In genomic region chr19:39362682-39363657, GRCh38 we compare ENCODE assay signal across 9 cellular contexts. TPM values are rescaled to one million over a fixed set of nuclear protein-coding genes. Genes with fewer than 3 reads are reported as not detected.
DNase-seq lines count a peak whose midpoint lies in the region; ATAC-seq, FAIRE-seq and TF ChIP-seq lines count a peak whose summit lies in the region.
"Had no signal": no experiment of that assay in that cellular context is flagged by ENCODE, and none has a peak within 500 bp of the region (broad histone marks: within the 10 kb centered on the region; RNA-seq: fewer than 3 reads in every experiment).

No MANE protein-coding gene starts in this region.

- H3F3A ChIP-seq in neural progenitor cell (ENCODE audit: low read depth) = no peaks in the 10 kb centered on the region

- FAIRE-seq in A549 (lab: Jason Lieb, UNC) = no peak

- H3K36me3 ChIP-seq in neural progenitor cell = peaks cover 4% of the 10 kb centered on the region

- peaks cover 7% of the 10 kb centered on the region for H3K4me1 Mint-ChIP-seq in T-helper 17 cell
- no peaks in the 10 kb centered on the region for H3K4me1 Mint-ChIP-seq in neural progenitor cell

- H3K4me3 Mint-ChIP-seq in T-helper 17 cell (no peak overlapping the region), neural progenitor cell (no peak overlapping the region)
- H3K4me3 Mint-ChIP-seq: stimulated activated naive CD8-positive, alpha-beta T cell treated with anti-CD3 and anti-CD28 coated beads, Interleukin-15, Interleukin-2, amounts not matched to agents 100 ng/mL and 50 ng/mL, for 24 hours had no signal

- no peaks in the 10 kb centered on the region for H3K9me3 Mint-ChIP-seq in neural progenitor cell
- H3K9me3 Mint-ChIP-seq: stimulated activated naive CD8-positive, alpha-beta T cell treated with anti-CD3 and anti-CD28 coated beads, Interleukin-15, Interleukin-2, amounts not matched to agents 100 ng/mL and 50 ng/mL, for 24 hours had no signal

- peaks cover 29% of the 10 kb centered on the region for H4K20me1 ChIP-seq in neural progenitor cell (ENCODE audit: low read depth)

- no peak overlapping the region for H3K27ac ChIP-seq in A549
- no peak overlapping the region for H3K27ac ChIP-seq in neural progenitor cell

- CTCF ChIA-PET in A549 (lab: Yijun Ruan, JAX) = interaction anchor here (0.6 to 4.2 kb wide), 15 partner anchors 10 to 344 kb away, joined by 3 to 19 read pairs (median 7); partner anchors contain the start of genes PLEKHG2 and SAMD4B

- peak overlapping the region; percentile 47 for H3K27ac Mint-ChIP-seq in T-helper 17 cell
- no peak overlapping the region for H3K27ac Mint-ChIP-seq in neural progenitor cell
- H3K27ac Mint-ChIP-seq: stimulated activated naive CD8-positive, alpha-beta T cell treated with anti-CD3 and anti-CD28 coated beads, Interleukin-15, Interleukin-2, amounts not matched to agents 100 ng/mL and 50 ng/mL, for 24 hours had no signal

- no peak overlapping the region for H3K9ac ChIP-seq in neural progenitor cell

- H3K27me3 Mint-ChIP-seq in T-helper 17 cell (no peaks in the 10 kb centered on the region), neural progenitor cell (ENCODE audit: insufficient read depth, low read depth) (peaks cover 4% of the 10 kb centered on the region)
- H3K27me3 Mint-ChIP-seq: stimulated activated naive CD8-positive, alpha-beta T cell treated with anti-CD3 and anti-CD28 coated beads, Interleukin-15, Interleukin-2, amounts not matched to agents 100 ng/mL and 50 ng/mL, for 24 hours had no signal

- WGBS in A549 (ENCODE audit: missing lambda C conversion rate) = 68% methylated on average over 6 of the region's 6 CpGs

- no peaks in the 10 kb centered on the region for H3K9me3 ChIP-seq in A549
- no peaks in the 10 kb centered on the region for H3K9me3 ChIP-seq in T-helper 17 cell (ENCODE audit: control insufficient read depth, low read length, poor library complexity, severe bottlenecking)
- no peaks in the 10 kb centered on the region for H3K9me3 ChIP-seq in neural progenitor cell (ENCODE audit: low read depth)

- no peak for TF ChIP-seq CTCF in A549 (IDR thresholded peaks at IDR 0.05)
- no peak for TF ChIP-seq CTCF in neural progenitor cell (IDR thresholded peaks at IDR 0.05)

- TF ChIP-seq POLR2A in A549 (IDR thresholded peaks at IDR 0.05; ENCODE audit: low read length) = no peak

- TF ChIP-seq RAD21 in A549 (conservative IDR thresholded peaks at IDR 0.05 in 1 of 2, IDR thresholded peaks at IDR 0.05 in 1 of 2) = no peak

- DNase-seq in A549 (ENCODE audit: low read depth in 1 of 2, low spot score in 1 of 2) (no peak), T-helper 17 cell (no peak), kidney glomerular epithelial cell (lab: John Stamatoyannopoulos, UW) (peak; percentile 51), neural progenitor cell (ENCODE audit: low spot score) (no peak), NCI-H2081 treated with DMSO at 0.1 percent for 48 hours (lab: John Stamatoyannopoulos, UW) (no peak)
- DNase-seq in activated CD4-positive, CD25-positive, alpha-beta regulatory T cell (lab: John Stamatoyannopoulos, UW) = no peak
- DNase-seq: left cardiac atrium, NCI-H1048 had no signal

- no peak overlapping the region for H3K4me3 ChIP-seq in A549
- H3K4me3 ChIP-seq in neural progenitor cell = no peak overlapping the region

- TF ChIP-seq EP300 in A549 (IDR thresholded peaks at IDR 0.05) = no peak

- no peaks in the 10 kb centered on the region for H3K4me1 ChIP-seq in A549
- no peaks in the 10 kb centered on the region for H3K4me1 ChIP-seq in neural progenitor cell

- ATAC-seq in A549 = peak; percentile 3 to 10; a peak in 2 of 6 replicates
- peak; percentile 28 for ATAC-seq in T-helper 17 cell

- H3K36me3 Mint-ChIP-seq in T-helper 17 cell (ENCODE audit: low read depth) (no peaks in the 10 kb centered on the region), neural progenitor cell (peaks cover 17% of the 10 kb centered on the region)

- H3K27me3 ChIP-seq in neural progenitor cell = no peaks in the 10 kb centered on the region

- POLR2A ChIA-PET in A549 (lab: Yijun Ruan, JAX) = interaction anchor here (0.5 to 2.1 kb wide), 4 partner anchors 28 to 374 kb away, joined by 3 to 9 read pairs (median 6); partner anchors contain the start of genes MED29, PAF1 and ZFP36

- no peaks in the 10 kb centered on the region for H3K79me2 ChIP-seq in neural progenitor cell (ENCODE audit: low read depth)

- no peak overlapping the region for H3K4me2 ChIP-seq in A549
- no peak overlapping the region for H3K4me2 ChIP-seq in neural progenitor cell

- H2AFZ ChIP-seq in neural progenitor cell (replicated peaks) = no peak overlapping the region

TF ChIP-seq in A549, 52 proteins besides CTCF, POLR2A, EP300 and RAD21:
- TF ChIP-seq HOXA7 (CRISPR knock-in tag; IDR thresholded peaks at IDR 0.05) (no peak), FOXS1 (CRISPR knock-in tag; IDR thresholded peaks at IDR 0.05) (no peak), HOXB13 (CRISPR knock-in tag; IDR thresholded peaks at IDR 0.05; ENCODE audit: low read depth) (no peak), TFCP2L1 (CRISPR knock-in tag; IDR thresholded peaks at IDR 0.05) (no peak), RCOR1 (IDR thresholded peaks at IDR 0.05; ENCODE audit: low read depth, low read length) (no peak), MAZ (IDR thresholded peaks at IDR 0.05; ENCODE audit: borderline replicate concordance, low read depth, low read length) (no peak), EHF (CRISPR knock-in tag; IDR thresholded peaks at IDR 0.05) (no peak), CEBPB (IDR thresholded peaks at IDR 0.05) (no peak), HDAC2 (IDR thresholded peaks at IDR 0.05) (no peak), EHMT2 (IDR thresholded peaks at IDR 0.05; ENCODE audit: low read depth) (no peak), SREBF2 (IDR thresholded peaks at IDR 0.05) (no peak), RFX5 (IDR thresholded peaks at IDR 0.05) (no peak), NR3C1 (IDR thresholded peaks at IDR 0.05) (no peak), JUNB (IDR thresholded peaks at IDR 0.05) (no peak)

RNA-seq across cellular contexts. Expression of gene SAMD4B, which starts 20.7 kb away (rescaled TPM):
- polyA plus RNA-seq in A549 (2011; rRNA removed) (82.1 and 101 TPM in 2 replicates), A549 (2017; fragmentation: RNase III; extraction: RNeasy Plus Mini Kit Qiagen cat#74134 plus additional on column Dnase treatment) (113 to 118 TPM (median 116 TPM) in 3 replicates)
- 180 and 241 TPM in 2 replicates for polyA plus RNA-seq in A549 (2012; cell fraction: cytosol; rRNA removed)
- polyA plus RNA-seq in A549 (2012; cell fraction: nucleus; rRNA removed) = 350 and 382 TPM in 2 replicates
- polyA minus RNA-seq in A549 (2011; rRNA and poly(A)+ RNA removed) = 102 and 120 TPM in 2 replicates
- total RNA-seq in T-helper 17 cell (10 to 100 TPM; 64.2 to 93.2 TPM), neural progenitor cell (ENCODE audit: low replicate concordance) (32.8 and 105 TPM in 2 replicates)

RNA-seq across cellular contexts. Expression of gene GMFG, which starts 27.1 kb away (rescaled TPM):
- polyA plus RNA-seq in A549 (2011; rRNA removed) (0.37 TPM in 1 of 2 replicates, not detected in the other), A549 (2017; fragmentation: RNase III; extraction: RNeasy Plus Mini Kit Qiagen cat#74134 plus additional on column Dnase treatment) (0.47 TPM in 1 of 3 replicates, not detected in the others)
- 0.08 and 0.12 TPM in 2 replicates for polyA plus RNA-seq in A549 (2012; cell fraction: cytosol; rRNA removed)
- polyA plus RNA-seq in A549 (2012; cell fraction: nucleus; rRNA removed) = not detected in 2 replicates
- polyA minus RNA-seq in A549 (2011; rRNA and poly(A)+ RNA removed) = not detected in 2 replicates
- total RNA-seq in T-helper 17 cell (100 to 1,000 TPM; 351 to 377 TPM), neural progenitor cell (ENCODE audit: low replicate concordance) (0.43 TPM in 1 of 2 replicates, not detected in the other)

RNA-seq across cellular contexts. Expression of gene PAF1, which starts 27.9 kb away (rescaled TPM):
- polyA plus RNA-seq in A549 (2011; rRNA removed) (73.0 and 103 TPM in 2 replicates), A549 (2017; fragmentation: RNase III; extraction: RNeasy Plus Mini Kit Qiagen cat#74134 plus additional on column Dnase treatment) (89.4 to 110 TPM (median 108 TPM) in 3 replicates)
- 72.7 and 76.5 TPM in 2 replicates for polyA plus RNA-seq in A549 (2012; cell fraction: cytosol; rRNA removed)
- polyA plus RNA-seq in A549 (2012; cell fraction: nucleus; rRNA removed) = 133 and 138 TPM in 2 replicates
- polyA minus RNA-seq in A549 (2011; rRNA and poly(A)+ RNA removed) = 77.6 and 78.1 TPM in 2 replicates
- total RNA-seq in T-helper 17 cell (100 to 1,000 TPM; 113 to 127 TPM), neural progenitor cell (ENCODE audit: low replicate concordance) (15.6 and 29.1 TPM in 2 replicates)

RNA-seq across cellular contexts. Expression of gene MED29, which starts 28.2 kb away (rescaled TPM):
- 55.7 and 57.5 TPM in 2 replicates for polyA plus RNA-seq in A549 (2011; rRNA removed)
- polyA plus RNA-seq in A549 (2012; cell fraction: cytosol; rRNA removed) = 62.4 and 81.8 TPM in 2 replicates
- polyA plus RNA-seq in A549 (2012; cell fraction: nucleus; rRNA removed) = 48.3 and 60.2 TPM in 2 replicates
- polyA plus RNA-seq in A549 (2017; fragmentation: RNase III; extraction: RNeasy Plus Mini Kit Qiagen cat#74134 plus additional on column Dnase treatment) = 47.7 to 50.7 TPM (median 48.7 TPM) in 3 replicates
- 48.8 and 57.0 TPM in 2 replicates for polyA minus RNA-seq in A549 (2011; rRNA and poly(A)+ RNA removed)
- 10 to 100 TPM; 43.4 to 43.6 TPM for total RNA-seq in T-helper 17 cell
- total RNA-seq in neural progenitor cell (ENCODE audit: low replicate concordance) = 27.0 and 28.2 TPM in 2 replicates

RNA-seq across cellular contexts. Expression of gene LRFN1, which starts 42.3 kb away (rescaled TPM):
- polyA plus RNA-seq in A549 (2011; rRNA removed) = 1.1 and 1.6 TPM in 2 replicates
- polyA plus RNA-seq in A549 (2012; cell fraction: cytosol; rRNA removed) = 7.2 and 11.0 TPM in 2 replicates
- polyA plus RNA-seq in A549 (2012; cell fraction: nucleus; rRNA removed) = 12.3 and 15.7 TPM in 2 replicates
- polyA plus RNA-seq in A549 (2017; fragmentation: RNase III; extraction: RNeasy Plus Mini Kit Qiagen cat#74134 plus additional on column Dnase treatment) = 7.9 to 9.1 TPM (median 8.7 TPM) in 3 replicates
- 1.2 and 2.0 TPM in 2 replicates for polyA minus RNA-seq in A549 (2011; rRNA and poly(A)+ RNA removed)
- 1 to 10 TPM; 2.2 to 3.7 TPM for total RNA-seq in T-helper 17 cell
- 0.17 and 4.3 TPM in 2 replicates for total RNA-seq in neural progenitor cell (ENCODE audit: low replicate concordance)

Comparison
In these comparisons a context has a peak if more than half of its experiments do, and no peak if none do; other contexts are left out.
1. RNA of gene GMFG, which starts 27.1 kb away (total RNA-seq): 351 to 377 TPM in T-helper 17 cell; 0.43 TPM in neural progenitor cell; every median in the first group is over 100 times any median in the second.